Comparison of ENCODE assay signal across 26 cellular contexts in genomic region chr15:92071030-92071644, GRCh38.
DNase-seq lines count a peak whose midpoint lies in the region; ATAC-seq and TF ChIP-seq lines count a peak whose summit lies in the region.
"Had no signal": no experiment of that assay in that cellular context is flagged by ENCODE, and none has a peak within 500 bp of the region (broad histone marks: within the 10 kb centered on the region; RNA-seq: fewer than 3 reads in every experiment).

No MANE protein-coding gene starts in this region.

- H3K9me3 ChIP-seq in BLaER1 treated with 17β-estradiol and CSF1 and Interleukin-3, amounts not matched to agents 10 nM and 100 nM (replicated peaks in 1 of 11), result peaks cover 0 to 6% (median 0%) of the 10 kb centered on the region in 11 experiments; a peak in 1 of 22 replicates
- no peaks in the 10 kb centered on the region for H3K9me3 ChIP-seq in gastroesophageal sphincter
- H3K9me3 ChIP-seq: tibial artery had no signal

- peak overlapping the region; percentile 55 for H3K4me3 Mint-ChIP-seq in dendritic cell treated with granulocyte-macrophage colony-stimulating factor and Interleukin-4, amounts not matched to agents 40 ng/mL and 50 ng/mL, for 4 days
- H3K4me3 Mint-ChIP-seq: CD8-positive, alpha-beta T cell; H9; neural progenitor cell had no signal

- no peak for TF ChIP-seq CTCF in gastroesophageal sphincter (IDR thresholded peaks at IDR 0.05)

- peaks cover 13% of the 10 kb centered on the region for H3K36me3 Mint-ChIP-seq in dendritic cell treated with granulocyte-macrophage colony-stimulating factor and Interleukin-4, amounts not matched to agents 40 ng/mL and 50 ng/mL, for 4 days (ENCODE audit: low read depth)
- H3K36me3 Mint-ChIP-seq: CD8-positive, alpha-beta T cell; neural progenitor cell had no signal

- peak overlapping the region in 3 of 11 experiments; percentile 8 to 78 (median 56); a peak in 5 of 22 replicates for H3K27ac ChIP-seq in BLaER1 treated with 17β-estradiol and CSF1 and Interleukin-3, amounts not matched to agents 10 nM and 100 nM
- H3K27ac ChIP-seq in gastroesophageal sphincter, result no peak overlapping the region
- H3K27ac ChIP-seq: hepatocyte, HL-60, neural progenitor cell had no signal

- TF ChIP-seq POLR2A in gastroesophageal sphincter (IDR thresholded peaks at IDR 0.05), result no peak

- H4K20me1 ChIP-seq in BLaER1 treated with 17β-estradiol and CSF1 and Interleukin-3, amounts not matched to agents 10 nM and 100 nM, result peaks cover 0 to 16% (median 0%) of the 10 kb centered on the region in 11 experiments; a peak in 5 of 22 replicates

- no peaks in the 10 kb centered on the region for H3K9me3 Mint-ChIP-seq in dendritic cell treated with granulocyte-macrophage colony-stimulating factor and Interleukin-4, amounts not matched to agents 40 ng/mL and 50 ng/mL, for 4 days
- H3K9me3 Mint-ChIP-seq: CD8-positive, alpha-beta T cell; effector memory CD8-positive, alpha-beta T cell; H9; neural progenitor cell had no signal

- peaks cover 99% of the 10 kb centered on the region for H3K4me1 Mint-ChIP-seq in dendritic cell treated with granulocyte-macrophage colony-stimulating factor and Interleukin-4, amounts not matched to agents 40 ng/mL and 50 ng/mL, for 4 days (ENCODE audit: low read depth)

- no peaks in the 10 kb centered on the region for H3K27me3 Mint-ChIP-seq in dendritic cell treated with granulocyte-macrophage colony-stimulating factor and Interleukin-4, amounts not matched to agents 40 ng/mL and 50 ng/mL, for 4 days
- H3K27me3 Mint-ChIP-seq: effector memory CD8-positive, alpha-beta T cell had no signal

- ATAC-seq in left lobe of liver (peak; percentile 39), gastroesophageal sphincter (no peak), GM19463 (IDR thresholded peaks at IDR 0.05; ENCODE audit: unreplicated experiment) (no peak)
- ATAC-seq: CD8-positive, alpha-beta T cell; effector memory CD8-positive, alpha-beta T cell had no signal

- H3K27ac Mint-ChIP-seq in dendritic cell treated with granulocyte-macrophage colony-stimulating factor and Interleukin-4, amounts not matched to agents 40 ng/mL and 50 ng/mL, for 4 days, result peak overlapping the region; percentile 79
- H3K27ac Mint-ChIP-seq: CD8-positive, alpha-beta T cell; neural progenitor cell had no signal

- H3K4me1 ChIP-seq in BLaER1 treated with 17β-estradiol and CSF1 and Interleukin-3, amounts not matched to agents 10 nM and 100 nM, result peaks cover 64 to 96% (median 81%) of the 10 kb centered on the region in 10 experiments
- peaks cover 0 to 46% (median 5%) of the 10 kb centered on the region in 3 donors for H3K4me1 ChIP-seq in gastroesophageal sphincter

- no peak overlapping the region for H3K9ac ChIP-seq in BLaER1 treated with 17β-estradiol and CSF1 and Interleukin-3, amounts not matched to agents 10 nM and 100 nM
- H3K9ac ChIP-seq: neural progenitor cell had no signal

- H3K4me3 ChIP-seq in BLaER1 treated with 17β-estradiol and CSF1 and Interleukin-3, amounts not matched to agents 10 nM and 100 nM, result no peak overlapping the region
- H3K4me3 ChIP-seq in gastroesophageal sphincter, result no peak overlapping the region
- H3K4me3 ChIP-seq: hepatocyte, neural progenitor cell, tibial artery had no signal

- intact Hi-C loops in dendritic cell treated with granulocyte-macrophage colony-stimulating factor and Interleukin-4, amounts not matched to agents 40 ng/mL and 50 ng/mL, for 4 days (cut with micrococcal nuclease), result loop anchor here (10.0 kb wide), 3 partner anchors 96 to 366 kb away; no protein-coding TSS in a partner anchor

- no peaks in the 10 kb centered on the region for H3K27me3 ChIP-seq in BLaER1 treated with 17β-estradiol and CSF1 and Interleukin-3, amounts not matched to agents 10 nM and 100 nM
- H3K27me3 ChIP-seq in gastroesophageal sphincter, result no peaks in the 10 kb centered on the region
- H3K27me3 ChIP-seq: hepatocyte, neural progenitor cell, tibial artery had no signal

- 63 to 75% methylated on average over 5 to 7 of the region's 12 CpGs for WGBS in gastroesophageal sphincter (ENCODE audit: low coverage in 1 of 2), 2 donors

- no peak for TF ChIP-seq EP300 in gastroesophageal sphincter (IDR thresholded peaks at IDR 0.05)

- peak overlapping the region; percentile 18 to 97 (median 75); a peak in 18 of 22 replicates for H3K4me2 ChIP-seq in BLaER1 treated with 17β-estradiol and CSF1 and Interleukin-3, amounts not matched to agents 10 nM and 100 nM
- H3K4me2 ChIP-seq: hepatocyte, neural progenitor cell had no signal

- H3K36me3 ChIP-seq in BLaER1 treated with 17β-estradiol and CSF1 and Interleukin-3, amounts not matched to agents 10 nM and 100 nM, result no peaks in the 10 kb centered on the region
- H3K36me3 ChIP-seq in gastroesophageal sphincter, result no peaks in the 10 kb centered on the region
- H3K36me3 ChIP-seq: neural progenitor cell, tibial artery had no signal

- DNase-seq in NOMO-1 treated with DMSO at 0.1 percent for 48 hours (lab: John Stamatoyannopoulos, UW; ENCODE audit: unreplicated experiment) (peak; percentile 63), left lobe of liver (ENCODE audit: low spot score) (no peak), NCI-H82 (lab: John Stamatoyannopoulos, UW) (no peak), DMS53 (lab: John Stamatoyannopoulos, UW) (no peak)
- DNase-seq: activated CD4-positive, alpha-beta T cell treated with anti-CD3 and anti-CD28 coated beads for 1 hour; activated gamma-delta T cell; amygdala; CD8-positive, alpha-beta T cell; central memory CD4-positive, alpha-beta T cell; DMS79; effector memory CD8-positive, alpha-beta T cell; H9; midbrain; NCI-H1048; NCI-H510A; right cardiac atrium; stimulated activated naive CD4-positive, alpha-beta T cell treated with Interleukin-2 at 50 U/mL for 16 hours; T1000; tibial artery had no signal
